Comparison of ENCODE assay signal across 8 cellular contexts in genomic region chr1:151790071-151790939, GRCh38. TPM values are rescaled to one million over a fixed set of nuclear protein-coding genes. Genes with fewer than 3 reads are reported as not detected.
DNase-seq lines count a peak whose midpoint lies in the region; TF ChIP-seq lines count a peak whose summit lies in the region.

Gene TDRKH (minus strand): TSS chr1:151790500. CDS start chr1:151783022, 7,478 bp downstream.

- no peak within 1 kb of the TSS for H3K4ac ChIP-seq in H9 (ENCODE audit: low read depth, low read length)

- H3K4me3 Mint-ChIP-seq in H9 (peak within 1 kb of the TSS; percentile 90 to 93), neural crest cell (peak within 1 kb of the TSS; percentile 95)

- H3K23me2 ChIP-seq in H9 (ENCODE audit: insufficient read length, low read depth, low read length, poor library complexity, severe bottlenecking): peaks cover 3% of the 10 kb centered on the region

- H3K36me3 Mint-ChIP-seq in H9 (ENCODE audit: insufficient read depth in 1 of 3, low read depth in 3 of 3) (peaks cover 0 to 4% (median 0%) of the 10 kb centered on the region in 3 experiments; a peak in 2 of 7 replicates), neural crest cell (ENCODE audit: low read depth) (no peaks in the 10 kb centered on the region)

- H3T11ph ChIP-seq in H9 (ENCODE audit: low read length): no peak within 1 kb of the TSS

- DNase-seq in G401 (ENCODE audit: low spot score) (peak; percentile 99), H9 (peak; percentile 100), M059J (ENCODE audit: low read depth) (peak; percentile 100), SHP77 treated with DMSO at 0.1 percent for 48 hours (lab: John Stamatoyannopoulos, UW) (peak; percentile 100), activated gamma-delta T cell (lab: John Stamatoyannopoulos, UW) (peak; percentile 93), foreskin fibroblast (peak; percentile 99), neural crest cell (ENCODE audit: low read depth, low spot score) (peak; percentile 97)

- H3K23ac ChIP-seq in H9 (ENCODE audit: insufficient read length, low read depth, low read length): no peak within 1 kb of the TSS

- no peak within 1 kb of the TSS for H3K56ac ChIP-seq in H9 (ENCODE audit: insufficient read length, low read depth, low read length)

- H4K5ac ChIP-seq in H9 (ENCODE audit: insufficient read length, low read depth, low read length): no peak within 1 kb of the TSS

- H3K27ac ChIP-seq in H9 (ENCODE audit: insufficient read length, low read depth, low read length) (no peak within 1 kb of the TSS), stomach smooth muscle (ENCODE audit: low read length) (peak within 1 kb of the TSS; percentile 18)

- no peak within 1 kb of the TSS for H2BK120ac ChIP-seq in H9 (ENCODE audit: low read depth, low read length, poor library complexity, severe bottlenecking)

- H3K27ac Mint-ChIP-seq in H9: peak within 1 kb of the TSS; percentile 80 to 85 (median 83); a peak in 6 of 7 replicates
- H3K27ac Mint-ChIP-seq in neural crest cell (ENCODE audit: unreplicated experiment): peak within 1 kb of the TSS; percentile 97

- H2BK20ac ChIP-seq in H9 (ENCODE audit: low read depth, low read length, poor library complexity, severe bottlenecking): no peak within 1 kb of the TSS

- H3K79me2 ChIP-seq in H9 (ENCODE audit: insufficient read depth, low read length): no peaks in the 10 kb centered on the region

- no peaks in the 10 kb centered on the region; a peak in 2 of 5 replicates for H3K9me3 Mint-ChIP-seq in H9
- H3K9me3 Mint-ChIP-seq in neural crest cell: no peaks in the 10 kb centered on the region

- H4K91ac ChIP-seq in H9 (ENCODE audit: insufficient read length, low read depth, low read length): no peak within 1 kb of the TSS

- H3K27me3 ChIP-seq in H9 (ENCODE audit: insufficient read depth, low read length): no peaks in the 10 kb centered on the region
- H3K27me3 ChIP-seq in stomach smooth muscle (ENCODE audit: control insufficient read depth in 1 of 2, insufficient read depth in 2 of 2, low read length in 2 of 2): no peaks in the 10 kb centered on the region

- H3K27me3 Mint-ChIP-seq in H9 (ENCODE audit: low read depth): no peaks in the 10 kb centered on the region
- H3K27me3 Mint-ChIP-seq in neural crest cell (ENCODE audit: low read depth): no peaks in the 10 kb centered on the region

- peak; percentile 54; the same call in 2 of the 3 replicates for TF ChIP-seq CTCF in H9 (conservative IDR thresholded peaks at IDR 0.05)
- TF ChIP-seq CTCF in foreskin fibroblast (IDR thresholded peaks at IDR 0.05; ENCODE audit: low read depth, low read length): peak; percentile 9
- TF ChIP-seq CTCF in neural crest cell (conservative IDR thresholded peaks at IDR 0.05): peak; percentile 50

- no peak within 1 kb of the TSS for H2AK5ac ChIP-seq in H9 (ENCODE audit: insufficient read length, low read length)

- no peak within 1 kb of the TSS for H4K8ac ChIP-seq in H9 (replicated peaks; ENCODE audit: insufficient read length, low read depth, low read length)

- no peak within 1 kb of the TSS for H3K18ac ChIP-seq in H9 (ENCODE audit: insufficient read length, low read depth, low read length)

- H3K4me2 ChIP-seq in H9 (ENCODE audit: insufficient read depth, insufficient read length, low read length): peak within 1 kb of the TSS; percentile 94

- H3K9me3 ChIP-seq in H9 (ENCODE audit: control insufficient read depth, low read depth, low read length) (no peaks in the 10 kb centered on the region), stomach smooth muscle (ENCODE audit: control insufficient read depth in 2 of 2, low read length in 2 of 2) (no peaks in the 10 kb centered on the region)

- H3K4me3 ChIP-seq in foreskin fibroblast (ENCODE audit: low read depth in 1 of 2, low read length in 2 of 2): peak within 1 kb of the TSS; percentile 52 to 69
- peak within 1 kb of the TSS; percentile 98 to 100 for H3K4me3 ChIP-seq in stomach smooth muscle (ENCODE audit: low read length in 2 of 2)

- H3K4me1 Mint-ChIP-seq in H9 (peaks cover 14 to 18% of the 10 kb centered on the region in 2 experiments), neural crest cell (peaks cover 30% of the 10 kb centered on the region)

- H4K20me1 ChIP-seq in H9 (ENCODE audit: control insufficient read depth, insufficient read depth, insufficient read length): no peaks in the 10 kb centered on the region

- no peaks in the 10 kb centered on the region for H3K36me3 ChIP-seq in stomach smooth muscle (ENCODE audit: control insufficient read depth in 2 of 2, insufficient read depth in 2 of 2, low read length in 2 of 2)

- H3K9ac ChIP-seq in H9 (ENCODE audit: extremely low read depth, insufficient read length, low read length): peak within 1 kb of the TSS; percentile 70
- peak within 1 kb of the TSS; percentile 75 to 84 for H3K9ac ChIP-seq in stomach smooth muscle (ENCODE audit: low read length in 2 of 2)

- H2AFZ ChIP-seq in H9 (ENCODE audit: low read length): no peak within 1 kb of the TSS

- no peak within 1 kb of the TSS for H2BK5ac ChIP-seq in H9 (ENCODE audit: insufficient read length, low read length)

- no CpG with 5 or more reads among the region's 58 CpGs for WGBS in H9 (ENCODE audit: extremely low coverage, insufficient read length, low lambda C conversion rate)

- 0 out of 2 replicates have a peak within 1 kb of the TSS, but pooled peaks have one; percentile 63 for H3K14ac ChIP-seq in H9 (ENCODE audit: insufficient read depth, low read length)

- no peaks in the 10 kb centered on the region for H3K79me1 ChIP-seq in H9 (ENCODE audit: insufficient read depth, low read depth, low read length, poor library complexity, severe bottlenecking)

- H2BK15ac ChIP-seq in H9 (ENCODE audit: low read depth, low read length): no peak within 1 kb of the TSS

- in situ Hi-C loops in G401 (cut with HindIII; ENCODE audit: low sequenced_read_pairs): no loop called here

- no peak within 1 kb of the TSS for H2BK12ac ChIP-seq in H9 (ENCODE audit: insufficient read length, low read depth, low read length)

- H3K4me1 ChIP-seq in H9 (ENCODE audit: insufficient read depth, low read length) (no peaks in the 10 kb centered on the region; the same call in 1 of the 2 replicates), stomach smooth muscle (ENCODE audit: control insufficient read depth, insufficient read depth, low read length) (peaks cover 8% of the 10 kb centered on the region)

RNA-seq across cellular contexts. Expression of gene TDRKH, which starts in this region (rescaled TPM):
- 20.6 and 21.2 TPM in 2 replicates for total RNA-seq in G401 (2014; rRNA removed; shearing (Covaris generic))
- total RNA-seq in H9 (2021) (24.0 and 24.1 TPM in 2 replicates), neural crest cell (19.9 and 21.9 TPM in 2 replicates)
- total RNA-seq in M059J (2014; rRNA removed; shearing (Covaris generic)): 10.8 and 11.0 TPM in 2 replicates
